Comparison of ENCODE assay signal across 9 cellular contexts in genomic region chr10:110016037-110016436, GRCh38. TPM values are rescaled to one million over a fixed set of nuclear protein-coding genes. Genes with fewer than 3 reads are reported as not detected.
DNase-seq lines count a peak whose midpoint lies in the region; ATAC-seq and TF ChIP-seq lines count a peak whose summit lies in the region.
"Had no signal": no experiment of that assay in that cellular context is flagged by ENCODE, and none has a peak within 500 bp of the region (broad histone marks: within the 10 kb centered on the region; RNA-seq: fewer than 3 reads in every experiment).

No MANE protein-coding gene starts in this region.

- H3K9me3 Mint-ChIP-seq in HFFc6 = no peaks in the 10 kb centered on the region

- H3K27ac Mint-ChIP-seq in HFFc6 = peak overlapping the region; percentile 29; the same call in 1 of the 2 replicates

- no peaks in the 10 kb centered on the region for H3K27me3 Mint-ChIP-seq in HFFc6 (ENCODE audit: insufficient read depth)

- DNase-seq in HFFc6 (no peak), cardiac fibroblast (ENCODE audit: low read depth in 2 of 2) (peak in 1 of 2 donors; percentile 54), medulla oblongata (ENCODE audit: extremely low spot score) (peak; percentile 53), SKM-1 (lab: John Stamatoyannopoulos, UW; ENCODE audit: unreplicated experiment) (no peak), SW480 (ENCODE audit: low spot score) (no peak), dedifferentiated amniotic fluid mesenchymal stem cell (ENCODE audit: extremely low spot score) (no peak)
- DNase-seq: left cardiac atrium had no signal

- peaks cover 64% of the 10 kb centered on the region for H3K4me1 Mint-ChIP-seq in HFFc6 (ENCODE audit: low read depth)

- no peak for ATAC-seq in HG02938 (IDR thresholded peaks at IDR 0.05; ENCODE audit: unreplicated experiment)

- H3K27ac ChIP-seq in C4-2B = no peak overlapping the region

- no peak overlapping the region; the same call in 1 of the 2 replicates for H3K4me3 Mint-ChIP-seq in HFFc6

- TF ChIP-seq CTCF in C4-2B (conservative IDR thresholded peaks at IDR 0.05) (peak; percentile 67), HFFc6 (IDR thresholded peaks at IDR 0.05) (peak; percentile 65; the same call in 1 of the 2 replicates), cardiac fibroblast (IDR thresholded peaks at IDR 0.05; ENCODE audit: low read depth, low read length) (peak; percentile 11)

- H3K4me3 ChIP-seq in cardiac fibroblast (replicated peaks in 1 of 2; ENCODE audit: low read depth in 2 of 2, low read length in 2 of 2) = no peak overlapping the region

- H3K36me3 Mint-ChIP-seq in HFFc6 (ENCODE audit: low read depth) = no peaks in the 10 kb centered on the region; the same call in 1 of the 2 replicates

RNA-seq across cellular contexts. Expression of gene ADD3, which starts 8.3 kb away (rescaled TPM):
- 10 to 100 TPM; 46.4 to 57.4 (median 51.5) TPM for total RNA-seq in HFFc6 (2021; fragmentation: NEBNext Ultra II Directional; extraction: Animal tissue kit (Norgen Biotek cat#: 25700))

Comparison
In these comparisons a context has a peak if more than half of its experiments do, and no peak if none do; other contexts are left out.
1. CTCF ChIP-seq: peak in every context shown above with its lines; median percentile 67 in C4-2B; 65 in HFFc6; 11 in cardiac fibroblast.